Comparison of ENCODE assay signal across 9 cellular contexts in genomic region chrX:109889289-109890006, GRCh38.
A peak's percentile ranks its signal among the peaks of the same experiment; 100 is the strongest.
DNase-seq lines count a peak whose midpoint lies in the region; ATAC-seq and TF ChIP-seq lines count a peak whose summit lies in the region.
"Had no signal": no experiment of that assay in that cellular context is flagged by ENCODE, and none has a peak within 500 bp of the region (broad histone marks: within the 10 kb centered on the region; RNA-seq: fewer than 3 reads in every experiment).

No MANE protein-coding gene starts in this region.

- ATAC-seq in Right ventricle myocardium inferior, result peak; percentile 57
- ATAC-seq in GM19452 (IDR thresholded peaks at IDR 0.05; ENCODE audit: unreplicated experiment), result no peak

- H3K27me3 ChIP-seq in right atrium auricular region (no peaks in the 10 kb centered on the region), testis (no peaks in the 10 kb centered on the region)
- H3K27me3 ChIP-seq: SJSA1 had no signal

- no peaks in the 10 kb centered on the region for H3K36me3 ChIP-seq in right atrium auricular region
- H3K36me3 ChIP-seq in testis (ENCODE audit: low read depth, missing control alignments), result no peaks in the 10 kb centered on the region
- H3K36me3 ChIP-seq: SJSA1 had no signal

- H3K9me3 ChIP-seq in right atrium auricular region (no peaks in the 10 kb centered on the region), testis (no peaks in the 10 kb centered on the region)
- H3K9me3 ChIP-seq: SJSA1 had no signal

- H3K4me1 ChIP-seq in right atrium auricular region (no peaks in the 10 kb centered on the region), testis (no peaks in the 10 kb centered on the region)
- H3K4me1 ChIP-seq: SJSA1 had no signal

- DNase-seq in Right ventricle myocardium inferior (ENCODE audit: missing footprints) (no peak), right atrium auricular region (ENCODE audit: low spot score) (no peak), NOMO-1 (lab: John Stamatoyannopoulos, UW; ENCODE audit: unreplicated experiment in 2 of 2) (peak; percentile 78 to 97), fibroblast of the aortic adventitia (ENCODE audit: low read depth) (peak; percentile 42), testis (peak; percentile 31), NCI-H1105 (lab: John Stamatoyannopoulos, UW) (no peak)
- DNase-seq in activated CD4-positive, alpha-beta T cell treated with anti-CD3 and anti-CD28 coated beads, Interleukin-2, amount 50 U/mL, for 48 hours, result no peak

- H3K27ac ChIP-seq in right atrium auricular region, result no peak overlapping the region
- no peak overlapping the region for H3K27ac ChIP-seq in testis
- H3K27ac ChIP-seq: SJSA1 had no signal

- H3K4me3 ChIP-seq in right atrium auricular region, result no peak overlapping the region
- no peak overlapping the region for H3K4me3 ChIP-seq in fibroblast of the aortic adventitia (ENCODE audit: low read depth, low read length)
- H3K4me3 ChIP-seq in testis, result no peak overlapping the region
- H3K4me3 ChIP-seq: SJSA1 had no signal

- TF ChIP-seq POLR2A in testis (IDR thresholded peaks at IDR 0.05), result no peak

- intact Hi-C loops in Right ventricle myocardium inferior (cut with DNase I) (loop anchor here (10.0 kb wide), 1 partner anchor 405 kb away; the partner anchor contains the start of gene GUCY2F), testis (cut with DNase I; ENCODE audit: low total_unique reads) (no loop called here)

- WGBS in testis, 2 donors, result 45 to 47% methylated on average over 4 of the region's 4 CpGs

- TF ChIP-seq CTCF in right atrium auricular region (IDR thresholded peaks at IDR 0.05) (no peak), fibroblast of the aortic adventitia (IDR thresholded peaks at IDR 0.05; ENCODE audit: insufficient read depth, low read length) (peak; percentile 53), testis (IDR thresholded peaks at IDR 0.05) (no peak)

Comparison
In these comparisons a context has a peak if more than half of its experiments do, and no peak if none do; other contexts are left out.
1. DNase-seq: peak in NOMO-1 (2 of 2), fibroblast of the aortic adventitia (single experiment) and testis (single experiment); none in Right ventricle myocardium inferior (single experiment), right atrium auricular region (single experiment), activated CD4-positive, alpha-beta T cell treated with anti-CD3 and anti-CD28 coated beads, Interleukin-2, amount 50 U/mL, for 48 hours (0 of 2) and NCI-H1105 (single experiment).